In genomic region chr3:171354706-171355582, GRCh38 we compare ENCODE assay signal across 16 cellular contexts.
A peak's percentile ranks its signal among the peaks of the same experiment; 100 is the strongest.
DNase-seq lines count a peak whose midpoint lies in the region; ATAC-seq, FAIRE-seq and TF ChIP-seq lines count a peak whose summit lies in the region.
"Had no signal": no experiment of that assay in that cellular context is flagged by ENCODE, and none has a peak within 500 bp of the region (broad histone marks: within the 10 kb centered on the region; RNA-seq: fewer than 3 reads in every experiment).

No MANE protein-coding gene starts in this region.

- peak overlapping the region in 1 of 4 donors; percentile 0 for H3K4me3 Mint-ChIP-seq in CD4-positive, CD25-positive, alpha-beta regulatory T cell
- H3K4me3 Mint-ChIP-seq: mesothelial cell of epicardium had no signal

- H2AFZ ChIP-seq in mammary epithelial cell (ENCODE audit: low read depth, low read length), result peak overlapping the region; percentile 18

- H3K4me2 ChIP-seq in mammary epithelial cell (ENCODE audit: insufficient read depth, low read depth, low read length), result peak overlapping the region; percentile 38

- no peaks in the 10 kb centered on the region for H3K9me3 ChIP-seq in CD4-positive, CD25-positive, alpha-beta regulatory T cell (ENCODE audit: control insufficient read depth in 2 of 2, low read length in 2 of 2)
- H3K9me3 ChIP-seq in mammary epithelial cell (replicated peaks; ENCODE audit: insufficient read depth, low read length), result no peaks in the 10 kb centered on the region
- no peaks in the 10 kb centered on the region for H3K9me3 ChIP-seq in lower lobe of right lung
- H3K9me3 ChIP-seq in transverse colon, result no peaks in the 10 kb centered on the region
- H3K9me3 ChIP-seq in prostate gland, result no peaks in the 10 kb centered on the region
- H3K9me3 ChIP-seq: MG63 had no signal

- WGBS in mammary epithelial cell (ENCODE audit: low coverage, missing lambda C conversion rate), result 57% methylated on average over 4 of the region's 4 CpGs
- WGBS in transverse colon (ENCODE audit: low coverage in 1 of 2), 2 donors, result 76 to 85% methylated on average over 4 of the region's 4 CpGs
- WGBS in prostate gland, result 80% methylated on average over 4 of the region's 4 CpGs

- no peak for ATAC-seq in CD4-positive, CD25-positive, alpha-beta regulatory T cell (ENCODE audit: low read depth in 2 of 2)
- ATAC-seq in lower lobe of right lung, result peak; percentile 82 to 88

- H3K4me1 ChIP-seq in CD4-positive, CD25-positive, alpha-beta regulatory T cell (ENCODE audit: control insufficient read depth, insufficient read depth, low read length, poor library complexity, severe bottlenecking), result peaks cover 10% of the 10 kb centered on the region
- H3K4me1 ChIP-seq in mammary epithelial cell (ENCODE audit: insufficient read depth, low read length), result peaks cover 63% of the 10 kb centered on the region
- peaks cover 22% of the 10 kb centered on the region for H3K4me1 ChIP-seq in lower lobe of right lung
- H3K4me1 ChIP-seq in transverse colon, result peaks cover 0 to 18% (median 9%) of the 10 kb centered on the region in 4 donors
- H3K4me1 ChIP-seq in prostate gland (replicated peaks), result no peaks in the 10 kb centered on the region

- CTCF ChIA-PET in mammary epithelial cell (lab: Charles Lee; ENCODE audit: low non-redundant PET), result no interaction called here

- peak; percentile 33 for FAIRE-seq in H54 (lab: Jason Lieb, UNC)

- no peaks in the 10 kb centered on the region for H3K79me2 ChIP-seq in mammary epithelial cell (ENCODE audit: insufficient read depth, low read length)

- peaks cover 17% of the 10 kb centered on the region for H3K36me3 Mint-ChIP-seq in CD4-positive, CD25-positive, alpha-beta regulatory T cell
- H3K36me3 Mint-ChIP-seq: mesothelial cell of epicardium had no signal

- no peaks in the 10 kb centered on the region for H3K36me3 ChIP-seq in CD4-positive, CD25-positive, alpha-beta regulatory T cell (ENCODE audit: control insufficient read depth, insufficient read depth, low read length)
- H3K36me3 ChIP-seq in mammary epithelial cell (ENCODE audit: insufficient read depth, low read length), result no peaks in the 10 kb centered on the region
- no peaks in the 10 kb centered on the region for H3K36me3 ChIP-seq in lower lobe of right lung
- no peaks in the 10 kb centered on the region for H3K36me3 ChIP-seq in transverse colon
- no peaks in the 10 kb centered on the region for H3K36me3 ChIP-seq in prostate gland
- H3K36me3 ChIP-seq: MG63 had no signal

- in situ Hi-C loops in mammary epithelial cell (cut with MboI; ENCODE audit: low sequenced_read_pairs in 2 of 2) (no loop called here), transverse colon (cut with MboI; ENCODE audit: low pct_ligation_motif_present in 1 of 4, low pct_unique_long_range_greater_than_20kb in 1 of 4, low sequenced_read_pairs in 3 of 4) (no loop called here)

- H3K4me3 ChIP-seq in CD4-positive, CD25-positive, alpha-beta regulatory T cell (ENCODE audit: low read depth, low read length), result no peak overlapping the region
- H3K4me3 ChIP-seq in mammary epithelial cell (replicated peaks in 1 of 3; ENCODE audit: insufficient read depth in 1 of 3, low read depth in 2 of 3, low read length in 3 of 3) (no peak overlapping the region), lower lobe of right lung (no peak overlapping the region), transverse colon (no peak overlapping the region), prostate gland (no peak overlapping the region)
- H3K4me3 ChIP-seq: MG63 had no signal

- H3K27me3 Mint-ChIP-seq in CD4-positive, CD25-positive, alpha-beta regulatory T cell, result no peaks in the 10 kb centered on the region

- H3K9ac ChIP-seq in mammary epithelial cell (ENCODE audit: insufficient read depth, low read length), result peak overlapping the region; percentile 39

- no peak for TF ChIP-seq EP300 in transverse colon (IDR thresholded peaks at IDR 0.05; ENCODE audit: low read depth)

- peaks cover 14 to 95% (median 76%) of the 10 kb centered on the region in 4 donors for H3K4me1 Mint-ChIP-seq in CD4-positive, CD25-positive, alpha-beta regulatory T cell

- H3K27ac ChIP-seq in CD4-positive, CD25-positive, alpha-beta regulatory T cell (ENCODE audit: insufficient read depth, low read length, poor library complexity, severe bottlenecking), result no peak overlapping the region
- H3K27ac ChIP-seq in mammary epithelial cell (ENCODE audit: insufficient read depth, low read depth, low read length) (peak overlapping the region; percentile 70), lower lobe of right lung (peak overlapping the region; percentile 46), transverse colon (no peak overlapping the region), prostate gland (no peak overlapping the region)

- TF ChIP-seq POLR2A in H54 (IDR thresholded peaks at IDR 0.05; ENCODE audit: low read depth, low read length), result no peak
- no peak for TF ChIP-seq POLR2A in transverse colon (IDR thresholded peaks at IDR 0.05)
- TF ChIP-seq POLR2A in prostate gland (IDR thresholded peaks at IDR 0.05), result no peak

- H4K20me1 ChIP-seq in mammary epithelial cell (ENCODE audit: insufficient read depth, low read length), result no peaks in the 10 kb centered on the region

- H3K27ac Mint-ChIP-seq in CD4-positive, CD25-positive, alpha-beta regulatory T cell, result peak overlapping the region in 2 of 3 donors; percentile 81 to 86
- H3K27ac Mint-ChIP-seq: mesothelial cell of epicardium had no signal

- no peak for DNase-seq in CD4-positive, CD25-positive, alpha-beta regulatory T cell
- DNase-seq in H54 (ENCODE audit: insufficient read length, low spot score), result no peak
- DNase-seq in mammary epithelial cell, result peak; percentile 80
- DNase-seq in lower lobe of right lung, result no peak
- DNase-seq in transverse colon, result no peak
- no peak for DNase-seq in prostate gland (ENCODE audit: low spot score)
- DNase-seq in central memory CD4-positive, alpha-beta T cell, result no peak
- no peak for DNase-seq in cardiac septum (ENCODE audit: low spot score)
- DNase-seq: activated CD8-positive, alpha-beta memory T cell treated with anti-CD3 and anti-CD28 coated beads, Interleukin-2, amount 50 U/mL, for 4 hours; AML-193; cortex of kidney; DMS53; MG63; NCI-H2107; NK-92 treated with Interleukin-12 subunit alpha and Interleukin-12 subunit beta, amount 100 ng/mL, for 24 hours had no signal

- TF ChIP-seq CTCF in mammary epithelial cell (conservative IDR thresholded peaks at IDR 0.05 in 1 of 2, IDR thresholded peaks at IDR 0.05 in 1 of 2; ENCODE audit: extremely low read depth in 1 of 2, insufficient read depth in 1 of 2, low read depth in 1 of 2, low read length in 2 of 2) (no peak), lower lobe of right lung (IDR thresholded peaks at IDR 0.05) (no peak), transverse colon (IDR thresholded peaks at IDR 0.05) (no peak), prostate gland (IDR thresholded peaks at IDR 0.05) (no peak)

- no TSS peak for BruUV-seq in mammary epithelial cell (replicated peaks; lab: Mats Ljungman, UMichigan)

- H3K27me3 ChIP-seq in CD4-positive, CD25-positive, alpha-beta regulatory T cell (ENCODE audit: control insufficient read depth, insufficient read depth, low read length), result no peaks in the 10 kb centered on the region
- H3K27me3 ChIP-seq in mammary epithelial cell (ENCODE audit: insufficient read depth, low read length), result no peaks in the 10 kb centered on the region
- no peaks in the 10 kb centered on the region for H3K27me3 ChIP-seq in lower lobe of right lung (ENCODE audit: low read depth)
- no peaks in the 10 kb centered on the region for H3K27me3 ChIP-seq in transverse colon
- no peaks in the 10 kb centered on the region for H3K27me3 ChIP-seq in prostate gland (replicated peaks; ENCODE audit: insufficient read depth)
- H3K27me3 ChIP-seq: MG63 had no signal

- intact Hi-C loops in mammary epithelial cell (cut with micrococcal nuclease) (loop anchor here (5.0 kb wide), 2 partner anchors 47 to 1392 kb away; no protein-coding TSS in a partner anchor), lower lobe of right lung (cut with DNase I) (no loop called here), transverse colon (cut with DNase I; ENCODE audit: low total_unique reads) (no loop called here), prostate gland (cut with DNase I) (no loop called here), cardiac septum (cut with DNase I) (no loop called here)

- no peaks in the 10 kb centered on the region for H3K9me3 Mint-ChIP-seq in CD4-positive, CD25-positive, alpha-beta regulatory T cell
- H3K9me3 Mint-ChIP-seq: mesothelial cell of epicardium had no signal

- dilution Hi-C loops in mammary epithelial cell (cut with HindIII; ENCODE audit: low sequenced_read_pairs), result no loop called here

Comparison
In these comparisons a context has a peak if more than half of its experiments do, and no peak if none do; other contexts are left out.
1. ATAC-seq: peak in lower lobe of right lung (2 of 2); none in CD4-positive, CD25-positive, alpha-beta regulatory T cell (0 of 2).
2. H3K27ac ChIP-seq: peak in mammary epithelial cell (single experiment) and lower lobe of right lung (single experiment); none in CD4-positive, CD25-positive, alpha-beta regulatory T cell (single experiment), transverse colon (0 of 4) and prostate gland (0 of 2).